Comparison of ENCODE assay signal across 1 cellular context in the genomic region with DNA sequence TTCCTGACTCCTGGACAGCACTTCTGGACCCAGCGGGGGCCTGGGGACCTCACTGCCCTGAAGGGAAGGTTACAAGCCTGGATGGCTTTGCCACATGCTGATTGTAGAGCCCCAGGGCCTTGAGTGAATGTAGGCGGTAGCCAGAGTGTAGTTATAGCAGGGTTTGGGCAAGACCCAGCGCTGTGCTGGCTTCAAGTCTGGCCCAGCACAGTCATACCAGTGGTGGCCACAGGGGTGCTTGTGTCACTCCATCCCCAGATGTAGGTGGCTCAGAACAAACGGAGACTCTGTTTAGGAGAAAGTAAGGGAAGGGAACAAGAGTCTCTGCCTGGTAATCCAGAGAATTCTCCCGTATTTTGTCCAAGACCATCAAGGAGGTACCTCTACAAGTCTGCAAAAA.
TF ChIP-seq lines count a peak whose summit lies in the region.

No MANE protein-coding gene starts in this region.

TF ChIP-seq in GM12878, 131 proteins besides CTCF, POLR2A, EP300 and RAD21:
- TF ChIP-seq, protein P1, sequence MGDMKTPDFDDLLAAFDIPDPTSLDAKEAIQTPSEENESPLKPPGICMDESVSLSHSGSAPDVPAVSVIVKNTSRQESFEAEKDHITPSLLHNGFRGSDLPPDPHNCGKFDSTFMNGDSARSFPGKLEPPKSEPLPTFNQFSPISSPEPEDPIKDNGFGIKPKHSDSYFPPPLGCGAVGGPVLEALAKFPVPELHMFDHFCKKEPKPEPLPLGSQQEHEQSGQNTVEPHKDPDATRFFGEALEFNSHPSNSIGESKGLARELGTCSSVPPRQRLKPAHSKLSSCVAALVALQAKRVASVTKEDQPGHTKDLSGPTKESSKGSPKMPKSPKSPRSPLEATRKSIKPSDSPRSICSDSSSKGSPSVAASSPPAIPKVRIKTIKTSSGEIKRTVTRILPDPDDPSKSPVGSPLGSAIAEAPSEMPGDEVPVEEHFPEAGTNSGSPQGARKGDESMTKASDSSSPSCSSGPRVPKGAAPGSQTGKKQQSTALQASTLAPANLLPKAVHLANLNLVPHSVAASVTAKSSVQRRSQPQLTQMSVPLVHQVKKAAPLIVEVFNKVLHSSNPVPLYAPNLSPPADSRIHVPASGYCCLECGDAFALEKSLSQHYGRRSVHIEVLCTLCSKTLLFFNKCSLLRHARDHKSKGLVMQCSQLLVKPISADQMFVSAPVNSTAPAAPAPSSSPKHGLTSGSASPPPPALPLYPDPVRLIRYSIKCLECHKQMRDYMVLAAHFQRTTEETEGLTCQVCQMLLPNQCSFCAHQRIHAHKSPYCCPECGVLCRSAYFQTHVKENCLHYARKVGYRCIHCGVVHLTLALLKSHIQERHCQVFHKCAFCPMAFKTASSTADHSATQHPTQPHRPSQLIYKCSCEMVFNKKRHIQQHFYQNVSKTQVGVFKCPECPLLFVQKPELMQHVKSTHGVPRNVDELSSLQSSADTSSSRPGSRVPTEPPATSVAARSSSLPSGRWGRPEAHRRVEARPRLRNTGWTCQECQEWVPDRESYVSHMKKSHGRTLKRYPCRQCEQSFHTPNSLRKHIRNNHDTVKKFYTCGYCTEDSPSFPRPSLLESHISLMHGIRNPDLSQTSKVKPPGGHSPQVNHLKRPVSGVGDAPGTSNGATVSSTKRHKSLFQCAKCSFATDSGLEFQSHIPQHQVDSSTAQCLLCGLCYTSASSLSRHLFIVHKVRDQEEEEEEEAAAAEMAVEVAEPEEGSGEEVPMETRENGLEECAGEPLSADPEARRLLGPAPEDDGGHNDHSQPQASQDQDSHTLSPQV (IDR thresholded peaks at IDR 0.05) = no peak
- TF ChIP-seq, protein P2, sequence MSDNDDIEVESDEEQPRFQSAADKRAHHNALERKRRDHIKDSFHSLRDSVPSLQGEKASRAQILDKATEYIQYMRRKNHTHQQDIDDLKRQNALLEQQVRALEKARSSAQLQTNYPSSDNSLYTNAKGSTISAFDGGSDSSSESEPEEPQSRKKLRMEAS (IDR thresholded peaks at IDR 0.05; ENCODE audit: low read depth, low read length) = no peak
- no peak for TF ChIP-seq ASH2L (IDR thresholded peaks at IDR 0.05; ENCODE audit: borderline replicate concordance, low read depth)
- TF ChIP-seq SMC3 (IDR thresholded peaks at IDR 0.05; ENCODE audit: borderline replicate concordance, low read length) = no peak
- no peak for TF ChIP-seq ATF7 (IDR thresholded peaks at IDR 0.05; ENCODE audit: low read depth)
- TF ChIP-seq SPI1 (IDR thresholded peaks at IDR 0.05; ENCODE audit: borderline replicate concordance, insufficient read depth, low read depth, low read length) = no peak
- TF ChIP-seq SUZ12 (IDR thresholded peaks at IDR 0.05; ENCODE audit: unreplicated experiment) = no peak
- no peak for TF ChIP-seq HDGF (IDR thresholded peaks at IDR 0.05)
